23 cellular contexts compared by ENCODE assay signal in genomic region chr7:14125998-14126397, GRCh38.
DNase-seq lines count a peak whose midpoint lies in the region; ATAC-seq, FAIRE-seq and TF ChIP-seq lines count a peak whose summit lies in the region.
"Had no signal": no experiment of that assay in that cellular context is flagged by ENCODE, and none has a peak within 500 bp of the region (broad histone marks: within the 10 kb centered on the region; RNA-seq: fewer than 3 reads in every experiment).

No MANE protein-coding gene starts in this region.

- H4K20me1 ChIP-seq in K562 (replicated peaks; ENCODE audit: control insufficient read depth, insufficient read depth, low read length): no peaks in the 10 kb centered on the region

- H2AFZ ChIP-seq in K562 (ENCODE audit: low read depth, low read length): peak overlapping the region; percentile 32; the same call in 1 of the 2 replicates

- H3K9me1 ChIP-seq in K562 (ENCODE audit: control insufficient read depth, insufficient read depth, low read length): no peaks in the 10 kb centered on the region

- no peak overlapping the region for H3K9ac ChIP-seq in K562 (ENCODE audit: insufficient read depth in 1 of 2, low read depth in 2 of 2, low read length in 2 of 2)

- peaks cover 0 to 3% (median 0%) of the 10 kb centered on the region in 5 donors for H3K27me3 Mint-ChIP-seq in naive thymus-derived CD4-positive, alpha-beta T cell
- H3K27me3 Mint-ChIP-seq: activated CD4-positive, alpha-beta T cell treated with anti-CD3 and anti-CD28 coated beads, Interleukin-2, amount 10 ng/mL, durations not matched to agents 24 days and 14 days; CD4-positive, CD25-positive, alpha-beta regulatory T cell had no signal

- H3K4me3 ChIP-seq in K562 (no peak overlapping the region), kidney epithelial cell (ENCODE audit: low read depth, low read length) (no peak overlapping the region), esophagus squamous epithelium (no peak overlapping the region)
- H3K4me3 ChIP-seq in naive thymus-derived CD4-positive, alpha-beta T cell (ENCODE audit: low read length): no peak overlapping the region
- H3K4me3 ChIP-seq: coronary artery had no signal

- FAIRE-seq in K562 (lab: Jason Lieb, UNC): no peak

- TF ChIP-seq POLR2A in K562 (conservative IDR thresholded peaks at IDR 0.05) (no peak), esophagus squamous epithelium (IDR thresholded peaks at IDR 0.05) (no peak)

- POLR2A ChIA-PET in K562 (lab: Yijun Ruan, JAX): interaction anchor here (0.6 kb wide), 1 partner anchor 1915 kb away, joined by 3 read pairs; the partner anchor contains the start of gene TMEM106B
- POLR2A ChIA-PET in naive thymus-derived CD4-positive, alpha-beta T cell (lab: Charles Lee): no interaction called here

- H3K9me3 ChIP-seq in K562 (replicated peaks; ENCODE audit: control insufficient read depth, insufficient read depth, low read depth, low read length) (no peaks in the 10 kb centered on the region), esophagus squamous epithelium (no peaks in the 10 kb centered on the region)
- H3K9me3 ChIP-seq in naive thymus-derived CD4-positive, alpha-beta T cell (ENCODE audit: control insufficient read depth in 2 of 3, low read length in 3 of 3): no peaks in the 10 kb centered on the region

- TF ChIP-seq CTCF in K562 (IDR thresholded peaks at IDR 0.05 in 2 of 3, conservative IDR thresholded peaks at IDR 0.05 in 1 of 3; ENCODE audit: insufficient read depth in 2 of 3, low read depth in 1 of 3, low read length in 3 of 3): no peak
- TF ChIP-seq CTCF in kidney epithelial cell (IDR thresholded peaks at IDR 0.05; ENCODE audit: insufficient read depth, low read length, poor library complexity, severe bottlenecking): peak; percentile 18
- TF ChIP-seq CTCF in esophagus squamous epithelium (IDR thresholded peaks at IDR 0.05): no peak

- H3K27ac Mint-ChIP-seq in naive thymus-derived CD4-positive, alpha-beta T cell: no peak overlapping the region
- H3K27ac Mint-ChIP-seq: activated CD4-positive, alpha-beta T cell treated with anti-CD3 and anti-CD28 coated beads, Interleukin-2, amount 10 ng/mL, durations not matched to agents 24 days and 14 days; CD4-positive, CD25-positive, alpha-beta regulatory T cell; immature natural killer cell had no signal

- no peak overlapping the region for H3K4me3 Mint-ChIP-seq in naive thymus-derived CD4-positive, alpha-beta T cell
- H3K4me3 Mint-ChIP-seq: activated CD4-positive, alpha-beta T cell treated with anti-CD3 and anti-CD28 coated beads, Interleukin-2, amount 10 ng/mL, durations not matched to agents 24 days and 14 days; CD4-positive, CD25-positive, alpha-beta regulatory T cell; immature natural killer cell had no signal

- no peaks in the 10 kb centered on the region for H3K36me3 ChIP-seq in K562 (ENCODE audit: control insufficient read depth, insufficient read depth, low read length)
- H3K36me3 ChIP-seq in kidney epithelial cell (ENCODE audit: control insufficient read depth, insufficient read depth, low read length): no peaks in the 10 kb centered on the region
- no peaks in the 10 kb centered on the region for H3K36me3 ChIP-seq in naive thymus-derived CD4-positive, alpha-beta T cell (ENCODE audit: control insufficient read depth in 2 of 3, insufficient read depth in 3 of 3, low read length in 3 of 3)
- no peaks in the 10 kb centered on the region for H3K36me3 ChIP-seq in esophagus squamous epithelium

- no peaks in the 10 kb centered on the region for H3K36me3 Mint-ChIP-seq in naive thymus-derived CD4-positive, alpha-beta T cell
- H3K36me3 Mint-ChIP-seq: CD4-positive, CD25-positive, alpha-beta regulatory T cell; immature natural killer cell had no signal

- peak; percentile 75 for ATAC-seq in K562
- no peak for ATAC-seq in naive thymus-derived CD4-positive, alpha-beta T cell
- no peak for ATAC-seq in HG03442 (IDR thresholded peaks at IDR 0.05; ENCODE audit: unreplicated experiment)

- H3K27me3 ChIP-seq in K562 (ENCODE audit: control insufficient read depth in 2 of 2, insufficient read depth in 2 of 2, low read length in 2 of 2): no peaks in the 10 kb centered on the region
- H3K27me3 ChIP-seq in kidney epithelial cell (ENCODE audit: control insufficient read depth, insufficient read depth, low read length): no peaks in the 10 kb centered on the region
- H3K27me3 ChIP-seq in naive thymus-derived CD4-positive, alpha-beta T cell (ENCODE audit: control insufficient read depth in 2 of 2, insufficient read depth in 2 of 2, low read length in 2 of 2): no peaks in the 10 kb centered on the region
- H3K27me3 ChIP-seq in esophagus squamous epithelium: no peaks in the 10 kb centered on the region

- no peak overlapping the region for H3K4me2 ChIP-seq in K562 (ENCODE audit: insufficient read depth, low read length)

- no peak for TF ChIP-seq EP300 in K562 (IDR thresholded peaks at IDR 0.05; ENCODE audit: low read length)

- BruUV-seq in K562 (replicated peaks; lab: Mats Ljungman, UMichigan): no TSS peak

- 0% methylated on average over 3 of the region's 3 CpGs for WGBS in K562 (ENCODE audit: insufficient coverage, low coverage, missing lambda C conversion rate)
- 82 to 85% methylated on average over 3 of the region's 3 CpGs for WGBS in esophagus squamous epithelium, 2 donors

- intact Hi-C loops in K562 (cut with micrococcal nuclease): no loop called here
- intact Hi-C loops in naive thymus-derived CD4-positive, alpha-beta T cell (cut with micrococcal nuclease): no loop called here
- intact Hi-C loops in esophagus squamous epithelium (cut with DNase I): no loop called here

- peaks cover 0 to 4% (median 0%) of the 10 kb centered on the region in 11 donors for H3K9me3 Mint-ChIP-seq in naive thymus-derived CD4-positive, alpha-beta T cell
- H3K9me3 Mint-ChIP-seq: activated CD4-positive, alpha-beta T cell treated with anti-CD3 and anti-CD28 coated beads, Interleukin-2, amount 10 ng/mL, durations not matched to agents 24 days and 14 days had no signal

- DNase-seq in AG20443 (ENCODE audit: low spot score): peak; percentile 9
- peak; percentile 23 for DNase-seq in NCI-H69 (lab: John Stamatoyannopoulos, UW)
- DNase-seq in K562 (ENCODE audit: extremely low read depth in 1 of 4, low spot score in 3 of 4): peak in 1 of 4 experiments; percentile 19
- peak; percentile 10 for DNase-seq in kidney epithelial cell (ENCODE audit: low read depth)
- DNase-seq in naive thymus-derived CD4-positive, alpha-beta T cell: no peak
- no peak for DNase-seq in esophagus squamous epithelium (lab: John Stamatoyannopoulos, UW)
- no peak for DNase-seq in COLO829 (ENCODE audit: low spot score)
- DNase-seq: activated CD4-positive, alpha-beta T cell treated with anti-CD3 and anti-CD28 coated beads, Interleukin-2, amount 10 ng/mL, durations not matched to agents 24 days and 14 days; activated CD8-positive, alpha-beta memory T cell treated with anti-CD3 and anti-CD28 coated beads, Interleukin-2, amount 50 U/mL, for 48 hours; activated naive CD4-positive, alpha-beta T cell; CD4-positive, CD25-positive, alpha-beta regulatory T cell; DND-41; glutamatergic neuron; immature natural killer cell; mammary epithelial cell; NCI-H187 treated with DMSO at 0.1 percent for 48 hours; NCI-H510A treated with DMSO at 0.1 percent for 48 hours; OCI-M1; retina; stimulated activated naive CD4-positive, alpha-beta T cell treated with Interleukin-2 at 50 U/mL for 16 hours; T1000 had no signal

- no peaks in the 10 kb centered on the region for H3K4me1 Mint-ChIP-seq in naive thymus-derived CD4-positive, alpha-beta T cell
- H3K4me1 Mint-ChIP-seq: activated CD4-positive, alpha-beta T cell treated with anti-CD3 and anti-CD28 coated beads, Interleukin-2, amount 10 ng/mL, durations not matched to agents 24 days and 14 days; CD4-positive, CD25-positive, alpha-beta regulatory T cell; immature natural killer cell had no signal

- H3K79me2 ChIP-seq in K562 (ENCODE audit: control insufficient read depth, insufficient read depth, low read length): no peaks in the 10 kb centered on the region

- CTCF ChIA-PET in K562 (lab: Yijun Ruan, JAX; ENCODE audit: low intra/inter-chr PET ratio): interaction anchor here (0.6 kb wide), 1 partner anchor 331 kb away, joined by 3 read pairs; no protein-coding TSS in a partner anchor
- CTCF ChIA-PET in naive thymus-derived CD4-positive, alpha-beta T cell (lab: Charles Lee): no interaction called here

- H3K27ac ChIP-seq in K562 (ENCODE audit: extremely low read depth, low read depth, low read length) (no peak overlapping the region), esophagus squamous epithelium (no peak overlapping the region)
- H3K27ac ChIP-seq in naive thymus-derived CD4-positive, alpha-beta T cell (ENCODE audit: low read depth, low read length): no peak overlapping the region
- H3K27ac ChIP-seq: coronary artery had no signal

- H3K4me1 ChIP-seq in K562 (replicated peaks in 1 of 2; ENCODE audit: control insufficient read depth in 2 of 2, insufficient read depth in 2 of 2, low read length in 2 of 2) (no peaks in the 10 kb centered on the region), esophagus squamous epithelium (no peaks in the 10 kb centered on the region)
- H3K4me1 ChIP-seq in naive thymus-derived CD4-positive, alpha-beta T cell (ENCODE audit: control insufficient read depth in 2 of 2, insufficient read depth in 2 of 2, low read length in 2 of 2): no peaks in the 10 kb centered on the region

- in situ Hi-C loops in K562 (cut with MboI): no loop called here

- peak; percentile 13 to 27; a peak in 2 of 4 replicates for TF ChIP-seq RAD21 in K562 (CRISPR knock-in tag; conservative IDR thresholded peaks at IDR 0.05 in 1 of 2, IDR thresholded peaks at IDR 0.05 in 1 of 2)

TF ChIP-seq in K562, 482 proteins besides CTCF, POLR2A, EP300 and RAD21:
- no peak for TF ChIP-seq GTF2B (IDR thresholded peaks at IDR 0.05; ENCODE audit: extremely low read depth, insufficient read length)
- TF ChIP-seq CEBPB (tag; IDR thresholded peaks at IDR 0.05): peak; percentile 48; the same call in 1 of the 2 replicates
- no peak for TF ChIP-seq CEBPG (CRISPR knock-in tag; IDR thresholded peaks at IDR 0.05)
- TF ChIP-seq CEBPG (tag; conservative IDR thresholded peaks at IDR 0.05 in 1 of 2, IDR thresholded peaks at IDR 0.05 in 1 of 2): peak in 1 of 2 experiments; percentile 45; a peak in 1 of 4 replicates

Comparison
In these comparisons a context has a peak if more than half of its experiments do, and no peak if none do; other contexts are left out.
1. DNase-seq: peak in AG20443 (single experiment), NCI-H69 (single experiment) and kidney epithelial cell (single experiment); none in naive thymus-derived CD4-positive, alpha-beta T cell (0 of 9), esophagus squamous epithelium (single experiment) and COLO829 (single experiment).